8 cellular contexts compared by ENCODE assay signal in genomic region chr10:58267713-58268453, GRCh38.
A peak's percentile ranks its signal among the peaks of the same experiment; 100 is the strongest.
DNase-seq lines count a peak whose midpoint lies in the region; FAIRE-seq and TF ChIP-seq lines count a peak whose summit lies in the region.

TSS of gene IPMK (minus strand) at chr10:58267894. CDS start at chr10:58267611, 283 bp downstream.

- peak; percentile 61 for TF ChIP-seq POLR2A in H54 (IDR thresholded peaks at IDR 0.05; ENCODE audit: low read depth, low read length)

- H3K4me3 ChIP-seq in neutrophil (ENCODE audit: low read depth in 1 of 2, low read length in 1 of 2), result peak within 1 kb of the TSS; percentile 82 to 83

- peak; percentile 28 for TF ChIP-seq CTCF in neutrophil (IDR thresholded peaks at IDR 0.05)

- H3K27me3 ChIP-seq in neutrophil, result no peaks in the 10 kb centered on the region

- peak within 1 kb of the TSS; percentile 76 for H3K9ac ChIP-seq in ES-I3 (ENCODE audit: low read depth, low read length)

- H3K36me3 ChIP-seq in ES-I3 (ENCODE audit: insufficient read depth, low read length), result no peaks in the 10 kb centered on the region
- no peaks in the 10 kb centered on the region for H3K36me3 ChIP-seq in neutrophil

- H3K27ac ChIP-seq in neutrophil (peak within 1 kb of the TSS; percentile 96), substantia nigra (ENCODE audit: low read depth, low read length, poor library complexity, severe bottlenecking) (peak within 1 kb of the TSS; percentile 88)

- H3K9me3 ChIP-seq in ES-I3 (ENCODE audit: control insufficient read depth, insufficient read depth, low read length) (no peaks in the 10 kb centered on the region), neutrophil (no peaks in the 10 kb centered on the region)

- DNase-seq in H54 (ENCODE audit: insufficient read length, low spot score) (peak; percentile 73), LoVo (ENCODE audit: low spot score) (peak; percentile 91), SIG-M5 treated with dmso at 0.1 percent for 504 hours (lab: John Stamatoyannopoulos, UW; ENCODE audit: unreplicated experiment) (peak; percentile 76), foreskin melanocyte (peak; percentile 82), substantia nigra (lab: John Stamatoyannopoulos, UW) (peak; percentile 61 to 97 (median 89))
- DNase-seq in activated gamma-delta T cell treated with anti-CD3 and anti-CD28 coated beads, Interleukin-2, amount 50 U/mL, for 16 hours (ENCODE audit: low read depth), result peak; percentile 88

- peak; percentile 75 for FAIRE-seq in H54 (lab: Jason Lieb, UNC)

- H3K4me1 ChIP-seq in ES-I3 (ENCODE audit: insufficient read depth, low read length), result peaks cover 7% of the 10 kb centered on the region; the same call in 1 of the 2 replicates
- peaks cover 40 to 49% of the 10 kb centered on the region in 2 experiments for H3K4me1 ChIP-seq in neutrophil (ENCODE audit: control insufficient read depth in 1 of 2, insufficient read depth in 1 of 2, low read depth in 1 of 2, low read length in 1 of 2)

Comparison
In these comparisons a context has a peak if more than half of its experiments do, and no peak if none do; other contexts are left out.
1. Peak in every context shown above with its lines: DNase-seq, H3K4me3 ChIP-seq and H3K27ac ChIP-seq.